14 cellular contexts compared by ENCODE assay signal in the genomic region with DNA sequence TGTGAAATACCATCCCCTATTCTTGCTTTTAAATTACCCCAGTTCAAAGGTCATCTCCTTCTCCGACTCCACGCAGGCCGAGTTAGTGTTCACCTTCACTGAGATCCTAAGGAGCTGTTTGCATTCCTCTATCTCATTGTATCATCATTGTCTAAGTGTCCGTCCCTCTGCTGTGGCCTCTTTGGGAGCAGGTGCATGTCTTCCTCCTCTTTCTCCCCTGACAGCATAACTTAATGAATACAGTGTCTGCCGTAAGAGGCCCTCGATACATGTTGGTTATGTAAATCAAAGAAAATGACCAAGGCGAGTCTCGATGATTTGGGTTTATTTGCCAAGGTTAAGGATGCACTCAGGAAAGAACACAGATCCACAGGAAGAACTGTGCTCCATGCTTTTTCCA. TPM values are rescaled to one million over a fixed set of nuclear protein-coding genes. Genes with fewer than 3 reads are reported as not detected.
DNase-seq lines count a peak whose midpoint lies in the region; ATAC-seq lines count a peak whose summit lies in the region.
"Had no signal": no experiment of that assay in that cellular context is flagged by ENCODE, and none has a peak within 500 bp of the region (broad histone marks: within the 10 kb centered on the region; RNA-seq: fewer than 3 reads in every experiment).

No MANE protein-coding gene starts in this region.

- H3K36me3 Mint-ChIP-seq in T-helper 1 cell treated with Interleukin-12 subunit alpha and Interleukin-12 subunit beta and Interleukin-4 antibody, amounts not matched to agents 30 μg/mL and 1 μg/mL, for 36 hours (ENCODE audit: low read depth): peaks cover 2% of the 10 kb centered on the region
- H3K36me3 Mint-ChIP-seq in activated CD4-positive, alpha-beta memory T cell treated with anti-CD3 and anti-CD28 coated beads, Interleukin-2, amount 10 ng/mL, durations not matched to agents 7 days and 5 days (ENCODE audit: low read depth): peaks cover 4% of the 10 kb centered on the region
- no peaks in the 10 kb centered on the region for H3K36me3 Mint-ChIP-seq in naive thymus-derived CD8-positive, alpha-beta T cell

- H3K9me3 Mint-ChIP-seq in T-helper 1 cell treated with Interleukin-12 subunit alpha and Interleukin-12 subunit beta and Interleukin-4 antibody, amounts not matched to agents 30 μg/mL and 1 μg/mL, for 36 hours: no peaks in the 10 kb centered on the region
- H3K9me3 Mint-ChIP-seq in activated CD4-positive, alpha-beta memory T cell treated with anti-CD3 and anti-CD28 coated beads, Interleukin-2, amount 10 ng/mL, durations not matched to agents 7 days and 5 days: no peaks in the 10 kb centered on the region
- H3K9me3 Mint-ChIP-seq in naive thymus-derived CD8-positive, alpha-beta T cell: no peaks in the 10 kb centered on the region

- H3K4me3 Mint-ChIP-seq in T-helper 1 cell treated with Interleukin-12 subunit alpha and Interleukin-12 subunit beta and Interleukin-4 antibody, amounts not matched to agents 30 μg/mL and 1 μg/mL, for 36 hours: peak overlapping the region; percentile 3
- no peak overlapping the region for H3K4me3 Mint-ChIP-seq in activated CD4-positive, alpha-beta memory T cell treated with anti-CD3 and anti-CD28 coated beads, Interleukin-2, amount 10 ng/mL, durations not matched to agents 7 days and 5 days
- peak overlapping the region; percentile 20 to 84 (median 78) for H3K4me3 Mint-ChIP-seq in naive thymus-derived CD8-positive, alpha-beta T cell

- no peak for DNase-seq in T-helper 1 cell
- DNase-seq in ELF-1 (ENCODE audit: low read depth, low spot score): peak; percentile 32
- no peak for DNase-seq in activated CD4-positive, alpha-beta memory T cell treated with anti-CD3 and anti-CD28 coated beads, Interleukin-2, amount 10 ng/mL, durations not matched to agents 7 days and 5 days
- DNase-seq in naive thymus-derived CD8-positive, alpha-beta T cell: no peak
- no peak for DNase-seq in RPMI8226
- DNase-seq in cardiac septum (ENCODE audit: low spot score): no peak
- no peak for DNase-seq in DMS 273 (lab: John Stamatoyannopoulos, UW; ENCODE audit: unreplicated experiment)
- DNase-seq: ACHN, activated gamma-delta T cell, foreskin melanocyte, NCI-H1092, NCI-H446 treated with DMSO at 0.1 percent for 48 hours, uterus had no signal

- POLR2A ChIA-PET in activated CD4-positive, alpha-beta memory T cell treated with anti-CD3 and anti-CD28 coated beads, Interleukin-2, amount 10 ng/mL, durations not matched to agents 7 days and 5 days (lab: Charles Lee): no interaction called here
- POLR2A ChIA-PET in naive thymus-derived CD8-positive, alpha-beta T cell (lab: Charles Lee): interaction anchor here (5.8 kb wide), 1 partner anchor 8 kb away, joined by 119 read pairs; a partner anchor contains a TSS

- no peaks in the 10 kb centered on the region for H3K27me3 Mint-ChIP-seq in T-helper 1 cell treated with Interleukin-12 subunit alpha and Interleukin-12 subunit beta and Interleukin-4 antibody, amounts not matched to agents 30 μg/mL and 1 μg/mL, for 36 hours (ENCODE audit: low read depth)
- no peaks in the 10 kb centered on the region for H3K27me3 Mint-ChIP-seq in activated CD4-positive, alpha-beta memory T cell treated with anti-CD3 and anti-CD28 coated beads, Interleukin-2, amount 10 ng/mL, durations not matched to agents 7 days and 5 days
- H3K27me3 Mint-ChIP-seq in naive thymus-derived CD8-positive, alpha-beta T cell: no peaks in the 10 kb centered on the region

- H3K4me1 Mint-ChIP-seq in T-helper 1 cell treated with Interleukin-12 subunit alpha and Interleukin-12 subunit beta and Interleukin-4 antibody, amounts not matched to agents 30 μg/mL and 1 μg/mL, for 36 hours (ENCODE audit: low read depth): peaks cover 70% of the 10 kb centered on the region
- H3K4me1 Mint-ChIP-seq in activated CD4-positive, alpha-beta memory T cell treated with anti-CD3 and anti-CD28 coated beads, Interleukin-2, amount 10 ng/mL, durations not matched to agents 7 days and 5 days: peaks cover 81% of the 10 kb centered on the region
- peaks cover 44 to 92% (median 90%) of the 10 kb centered on the region in 4 donors for H3K4me1 Mint-ChIP-seq in naive thymus-derived CD8-positive, alpha-beta T cell

- peak overlapping the region; percentile 58 for H3K27ac Mint-ChIP-seq in T-helper 1 cell treated with Interleukin-12 subunit alpha and Interleukin-12 subunit beta and Interleukin-4 antibody, amounts not matched to agents 30 μg/mL and 1 μg/mL, for 36 hours
- peak overlapping the region; percentile 36 for H3K27ac Mint-ChIP-seq in activated CD4-positive, alpha-beta memory T cell treated with anti-CD3 and anti-CD28 coated beads, Interleukin-2, amount 10 ng/mL, durations not matched to agents 7 days and 5 days
- peak overlapping the region; percentile 72 to 100 (median 92) for H3K27ac Mint-ChIP-seq in naive thymus-derived CD8-positive, alpha-beta T cell

- CTCF ChIA-PET in activated CD4-positive, alpha-beta memory T cell treated with anti-CD3 and anti-CD28 coated beads, Interleukin-2, amount 10 ng/mL, durations not matched to agents 7 days and 5 days (lab: Charles Lee): interaction anchor here (0.8 to 1.2 kb wide), 2 partner anchors 10 to 346 kb away, joined by 3 read pairs; no protein-coding TSS in a partner anchor

- ATAC-seq in naive thymus-derived CD8-positive, alpha-beta T cell: no peak

- intact Hi-C loops in cardiac septum (cut with DNase I): no loop called here

RNA-seq across cellular contexts. Expression of a gene that starts 4.9 kb away (rescaled TPM):
- 10 to 100 TPM; 75.0 to 81.8 TPM for total RNA-seq in activated CD4-positive, alpha-beta memory T cell treated with anti-CD3 and anti-CD28 coated beads, Interleukin-2, amount 10 ng/mL, durations not matched to agents 7 days and 5 days
- total RNA-seq in naive thymus-derived CD8-positive, alpha-beta T cell: 100 to 1,000 TPM; 140 to 147 TPM
- 100 to 1,000 TPM; 244 to 265 (median 245) TPM for polyA plus RNA-seq in naive thymus-derived CD8-positive, alpha-beta T cell
- total RNA-seq in cardiac septum: 53.6 TPM

RNA-seq across cellular contexts. Expression of a gene that starts 35.7 kb away (rescaled TPM):
- not detected for total RNA-seq in activated CD4-positive, alpha-beta memory T cell treated with anti-CD3 and anti-CD28 coated beads, Interleukin-2, amount 10 ng/mL, durations not matched to agents 7 days and 5 days
- total RNA-seq in naive thymus-derived CD8-positive, alpha-beta T cell: not detected
- not detected for polyA plus RNA-seq in naive thymus-derived CD8-positive, alpha-beta T cell
- total RNA-seq in cardiac septum: 692 TPM

Comparison
In these comparisons a context has a peak if more than half of its experiments do, and no peak if none do; other contexts are left out.
1. H3K27ac Mint-ChIP-seq: peak in every context shown above with its lines; median percentile 92 in naive thymus-derived CD8-positive, alpha-beta T cell; 58 in T-helper 1 cell treated with Interleukin-12 subunit alpha and Interleukin-12 subunit beta and Interleukin-4 antibody, amounts not matched to agents 30 μg/mL and 1 μg/mL, for 36 hours; 36 in activated CD4-positive, alpha-beta memory T cell treated with anti-CD3 and anti-CD28 coated beads, Interleukin-2, amount 10 ng/mL, durations not matched to agents 7 days and 5 days.
2. RNA of a gene that starts 35.7 kb away (total RNA-seq): 692 TPM in cardiac septum (single experiment); not detected in activated CD4-positive, alpha-beta memory T cell treated with anti-CD3 and anti-CD28 coated beads, Interleukin-2, amount 10 ng/mL, durations not matched to agents 7 days and 5 days and not detected in naive thymus-derived CD8-positive, alpha-beta T cell; every median in the first group is over 100 times any median in the second.